1 cellular context compared by ENCODE assay signal in genomic region chr15:70492240-70493177, GRCh38.
TF ChIP-seq lines count a peak whose summit lies in the region.

No MANE protein-coding gene starts in this region.

TF ChIP-seq in GM12878, 131 proteins besides CTCF, POLR2A, EP300 and RAD21 (continued from another document):
- TF ChIP-seq BCLAF1 (IDR thresholded peaks at IDR 0.05): no peak
- TF ChIP-seq TBL1XR1 (IDR thresholded peaks at IDR 0.05; ENCODE audit: low read depth, low read length): peak; percentile 72; the same call in 1 of the 2 replicates
- TF ChIP-seq GATAD2B (conservative IDR thresholded peaks at IDR 0.05; ENCODE audit: low read depth): peak; percentile 91
- TF ChIP-seq NFXL1 (IDR thresholded peaks at IDR 0.05; ENCODE audit: borderline replicate concordance): no peak
- TF ChIP-seq EGR1 (IDR thresholded peaks at IDR 0.05; ENCODE audit: borderline replicate concordance in 1 of 2, low read depth in 2 of 2, low read length in 2 of 2): peak in 1 of 2 experiments; percentile 40; a peak in 1 of 3 replicates
- TF ChIP-seq MEF2B (IDR thresholded peaks at IDR 0.05; ENCODE audit: partially characterized antibody, poor library complexity, severe bottlenecking): peak; percentile 88
- peak; percentile 69; the same call in 1 of the 2 replicates for TF ChIP-seq MTA3 (IDR thresholded peaks at IDR 0.05; ENCODE audit: borderline replicate concordance, low read length)
- peak; percentile 88 for TF ChIP-seq TCF3 (IDR thresholded peaks at IDR 0.05; ENCODE audit: borderline replicate concordance, insufficient read depth, low read depth, low read length)
- peak; percentile 42; the same call in 1 of the 2 replicates for TF ChIP-seq ESRRA (IDR thresholded peaks at IDR 0.05; ENCODE audit: low read length)
- peak; percentile 90 for TF ChIP-seq NR2F1 (conservative IDR thresholded peaks at IDR 0.05)
- peak; percentile 70; the same call in 1 of the 2 replicates for TF ChIP-seq SMARCA5 (IDR thresholded peaks at IDR 0.05)
- TF ChIP-seq ETV6 (conservative IDR thresholded peaks at IDR 0.05 in 1 of 2, IDR thresholded peaks at IDR 0.05 in 1 of 2; ENCODE audit: borderline replicate concordance in 1 of 2, low read depth in 1 of 2): peak in 1 of 2 experiments; percentile 28; a peak in 2 of 4 replicates
- TF ChIP-seq FOXM1 (IDR thresholded peaks at IDR 0.05; ENCODE audit: low read depth, low read length): peak; percentile 72
- peak; percentile 87 for TF ChIP-seq CBFB (IDR thresholded peaks at IDR 0.05; ENCODE audit: low read depth)
- peak; percentile 67; the same call in 1 of the 2 replicates for TF ChIP-seq TCF7 (IDR thresholded peaks at IDR 0.05; ENCODE audit: borderline replicate concordance)
- TF ChIP-seq EED (IDR thresholded peaks at IDR 0.05; ENCODE audit: low read depth): peak; percentile 88
- peak; percentile 96 for TF ChIP-seq ZSCAN29 (IDR thresholded peaks at IDR 0.05)
- 0 out of 2 replicates have a peak, but pooled peaks have one; percentile 21 for TF ChIP-seq ZNF217 (IDR thresholded peaks at IDR 0.05)
